In the genomic region with DNA sequence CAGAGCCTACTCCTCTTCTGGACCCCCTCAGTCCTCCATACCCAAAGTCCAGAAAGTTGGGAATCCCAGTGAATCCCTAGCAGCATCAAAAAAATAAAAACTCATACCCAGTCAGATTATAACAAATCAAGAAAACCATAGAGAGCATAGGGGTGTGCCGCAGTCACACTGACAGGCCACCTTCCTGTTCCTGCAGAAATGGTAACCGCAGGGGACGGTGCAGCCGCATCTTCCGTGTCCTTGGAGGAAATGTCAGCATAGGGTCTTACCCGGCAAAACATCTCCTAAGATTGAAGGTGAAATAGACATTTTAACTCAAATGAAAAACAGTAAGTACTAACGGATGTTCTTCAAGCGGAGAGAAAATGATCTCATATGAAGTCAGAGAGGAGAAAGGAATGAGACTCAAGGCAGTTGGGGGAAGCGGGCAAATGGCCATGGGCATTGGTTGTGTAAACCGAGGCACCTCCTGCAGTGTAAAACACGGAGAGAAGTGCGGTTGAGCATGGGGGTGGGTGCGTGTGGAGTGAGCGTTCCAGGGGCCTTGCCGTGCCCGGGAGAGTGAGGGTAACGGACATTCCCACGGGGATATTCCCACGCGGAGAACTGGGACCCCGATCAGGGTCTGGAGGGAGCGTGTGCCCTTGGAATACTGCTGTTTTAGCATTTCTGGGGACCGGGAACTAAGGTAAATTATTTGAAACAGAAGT, we compare ENCODE assay signal across 17 cellular contexts.
"Had no signal": no experiment of that assay in that cellular context is flagged by ENCODE, and none has a peak within 500 bp of the region (broad histone marks: within the 10 kb centered on the region; RNA-seq: fewer than 3 reads in every experiment).

No MANE protein-coding gene starts in this region.

- H3K36me3 Mint-ChIP-seq: activated naive CD8-positive, alpha-beta T cell treated with anti-CD3 and anti-CD28 coated beads for 36 hours had no signal

- H3K27me3 ChIP-seq: ascending aorta, uterus had no signal

- H3K27ac Mint-ChIP-seq: activated CD8-positive, alpha-beta T cell treated with anti-CD3 and anti-CD28 coated beads, Interleukin-2, amount 10 ng/mL, durations not matched to agents 7 days and 5 days; activated naive CD8-positive, alpha-beta T cell treated with anti-CD3 and anti-CD28 coated beads for 36 hours; activated T-helper 17 cell treated with anti-CD3 and anti-CD28 coated beads, Interleukin-2, amount 50 U/mL, for 72 hours; stimulated activated naive CD8-positive, alpha-beta T cell treated with anti-CD3 and anti-CD28 coated beads, Interleukin-15, Interleukin-2, amounts not matched to agents 100 ng/mL and 50 ng/mL, for 24 hours; T-cell had no signal

- H3K4me1 Mint-ChIP-seq: activated naive CD8-positive, alpha-beta T cell treated with anti-CD3 and anti-CD28 coated beads for 36 hours; activated T-helper 17 cell treated with anti-CD3 and anti-CD28 coated beads, Interleukin-2, amount 50 U/mL, for 72 hours had no signal

- H3K27ac ChIP-seq: ascending aorta, prostate gland, SK-N-MC, thoracic aorta, uterus, VCaP had no signal

- H3K27me3 Mint-ChIP-seq: activated naive CD8-positive, alpha-beta T cell treated with anti-CD3 and anti-CD28 coated beads for 36 hours; activated T-helper 17 cell treated with anti-CD3 and anti-CD28 coated beads, Interleukin-2, amount 50 U/mL, for 72 hours; naive thymus-derived CD4-positive, alpha-beta T cell; stimulated activated naive CD8-positive, alpha-beta T cell treated with anti-CD3 and anti-CD28 coated beads, Interleukin-15, Interleukin-2, amounts not matched to agents 100 ng/mL and 50 ng/mL, for 24 hours; T-cell had no signal

- ATAC-seq: activated CD8-positive, alpha-beta T cell treated with anti-CD3 and anti-CD28 coated beads, Interleukin-2, amount 10 ng/mL, durations not matched to agents 7 days and 5 days; activated T-helper 17 cell treated with anti-CD3 and anti-CD28 coated beads, Interleukin-2, amount 50 U/mL, for 72 hours; naive thymus-derived CD4-positive, alpha-beta T cell; T-cell had no signal

- H3K4me3 Mint-ChIP-seq: activated CD8-positive, alpha-beta T cell treated with anti-CD3 and anti-CD28 coated beads, Interleukin-2, amount 10 ng/mL, durations not matched to agents 7 days and 5 days; activated naive CD8-positive, alpha-beta T cell treated with anti-CD3 and anti-CD28 coated beads for 36 hours; activated T-helper 17 cell treated with anti-CD3 and anti-CD28 coated beads, Interleukin-2, amount 50 U/mL, for 72 hours; naive thymus-derived CD4-positive, alpha-beta T cell; stimulated activated naive CD8-positive, alpha-beta T cell treated with anti-CD3 and anti-CD28 coated beads, Interleukin-15, Interleukin-2, amounts not matched to agents 100 ng/mL and 50 ng/mL, for 24 hours; T-cell had no signal

- H3K4me1 ChIP-seq: ascending aorta, uterus had no signal

- H3K9me3 Mint-ChIP-seq: activated naive CD8-positive, alpha-beta T cell treated with anti-CD3 and anti-CD28 coated beads for 36 hours; activated T-helper 17 cell treated with anti-CD3 and anti-CD28 coated beads, Interleukin-2, amount 50 U/mL, for 72 hours; naive thymus-derived CD4-positive, alpha-beta T cell; stimulated activated naive CD8-positive, alpha-beta T cell treated with anti-CD3 and anti-CD28 coated beads, Interleukin-15, Interleukin-2, amounts not matched to agents 100 ng/mL and 50 ng/mL, for 24 hours; T-cell had no signal

- H3K9me3 ChIP-seq: ascending aorta, prostate gland, thoracic aorta, uterus had no signal

- DNase-seq: activated CD4-positive, alpha-beta T cell treated with anti-CD3 and anti-CD28 coated beads for 4 hours; activated CD8-positive, alpha-beta T cell treated with anti-CD3 and anti-CD28 coated beads, Interleukin-2, amount 10 ng/mL, durations not matched to agents 7 days and 5 days; activated naive CD8-positive, alpha-beta T cell treated with anti-CD3 and anti-CD28 coated beads for 36 hours; effector CD8-positive, alpha-beta T cell; naive thymus-derived CD4-positive, alpha-beta T cell; nucleus accumbens; stimulated activated CD4-positive, alpha-beta T cell treated with anti-CD3 and anti-CD28 coated beads, Interleukin-2, amount 100 ng/mL, for 48 hours; T-cell; uterus had no signal

- H3K36me3 ChIP-seq: ascending aorta, prostate gland, uterus had no signal

- H3K4me3 ChIP-seq: ascending aorta, lung, prostate gland, SK-N-MC, thoracic aorta, uterus had no signal
